12 cellular contexts compared by ENCODE assay signal in genomic region chr2:173239644-173240043, GRCh38.
DNase-seq lines count a peak whose midpoint lies in the region; ATAC-seq and TF ChIP-seq lines count a peak whose summit lies in the region.
"Had no signal": no experiment of that assay in that cellular context is flagged by ENCODE, and none has a peak within 500 bp of the region (broad histone marks: within the 10 kb centered on the region; RNA-seq: fewer than 3 reads in every experiment).

No MANE protein-coding gene starts in this region.

- no peak overlapping the region for H3K4me3 ChIP-seq in retinal pigment epithelial cell (ENCODE audit: low read length)
- no peak overlapping the region for H3K4me3 ChIP-seq in endodermal cell (ENCODE audit: low read length)
- H3K4me3 ChIP-seq in mesendoderm (ENCODE audit: low read length), result no peak overlapping the region

- DNase-seq in activated CD8-positive, alpha-beta memory T cell treated with anti-CD3 and anti-CD28 coated beads, Interleukin-2, amount 10 ng/mL, durations not matched to agents 7 days and 5 days, result peak; percentile 70
- DNase-seq in activated CD8-positive, alpha-beta memory T cell treated with anti-CD3 and anti-CD28 coated beads for 24 hours, result no peak
- DNase-seq in retinal pigment epithelial cell (ENCODE audit: low read depth) (peak; percentile 55), endodermal cell (no peak), T-helper 17 cell (no peak), mesendoderm (no peak)
- DNase-seq: ACHN, kidney, NCI-H345 had no signal

- no peak overlapping the region for H2BK5ac ChIP-seq in mesendoderm (ENCODE audit: low read length)

- H3K18ac ChIP-seq in mesendoderm (ENCODE audit: low read length), result no peak overlapping the region

- peak; percentile 98 for ATAC-seq in activated CD8-positive, alpha-beta memory T cell treated with anti-CD3 and anti-CD28 coated beads, Interleukin-2, amount 10 ng/mL, durations not matched to agents 7 days and 5 days
- ATAC-seq in GM21526 (IDR thresholded peaks at IDR 0.05; ENCODE audit: low FRiP score, unreplicated experiment), result peak; percentile 95
- peak; percentile 93 for ATAC-seq in HG03139 (IDR thresholded peaks at IDR 0.05; ENCODE audit: unreplicated experiment)
- no peak for ATAC-seq in T-helper 17 cell

- H3K27me3 Mint-ChIP-seq in activated CD8-positive, alpha-beta memory T cell treated with anti-CD3 and anti-CD28 coated beads, Interleukin-2, amount 10 ng/mL, durations not matched to agents 7 days and 5 days, result peaks cover 34% of the 10 kb centered on the region
- no peaks in the 10 kb centered on the region for H3K27me3 Mint-ChIP-seq in endodermal cell (ENCODE audit: insufficient read depth)
- H3K27me3 Mint-ChIP-seq in T-helper 17 cell, result peaks cover 8% of the 10 kb centered on the region

- H4K8ac ChIP-seq in mesendoderm (ENCODE audit: low read depth, low read length), result no peak overlapping the region

- no peak overlapping the region for H2BK120ac ChIP-seq in mesendoderm (ENCODE audit: low read depth, low read length)

- no peak overlapping the region for H3K23ac ChIP-seq in mesendoderm (ENCODE audit: low read length)

- TF ChIP-seq CTCF in retinal pigment epithelial cell (conservative IDR thresholded peaks at IDR 0.05; ENCODE audit: low read depth, low read length), result no peak
- no peak for TF ChIP-seq CTCF in endodermal cell (conservative IDR thresholded peaks at IDR 0.05)

- no peaks in the 10 kb centered on the region for H3K79me1 ChIP-seq in mesendoderm (ENCODE audit: low read length)

- no peak overlapping the region for H2AK5ac ChIP-seq in mesendoderm (ENCODE audit: low read length)

- H3K4me3 Mint-ChIP-seq in activated CD8-positive, alpha-beta memory T cell treated with anti-CD3 and anti-CD28 coated beads, Interleukin-2, amount 10 ng/mL, durations not matched to agents 7 days and 5 days, result no peak overlapping the region
- no peak overlapping the region for H3K4me3 Mint-ChIP-seq in endodermal cell
- no peak overlapping the region for H3K4me3 Mint-ChIP-seq in T-helper 17 cell

- H3K9ac ChIP-seq in endodermal cell (ENCODE audit: extremely low read depth, low read length, poor library complexity, severe bottlenecking), result no peak overlapping the region
- no peak overlapping the region for H3K9ac ChIP-seq in mesendoderm (ENCODE audit: low read length)
- H3K9ac ChIP-seq: parathyroid adenoma had no signal

- CTCF ChIA-PET in activated CD8-positive, alpha-beta memory T cell treated with anti-CD3 and anti-CD28 coated beads, Interleukin-2, amount 10 ng/mL, durations not matched to agents 7 days and 5 days (lab: Charles Lee), result interaction anchor here (0.7 to 2.3 kb wide), 4 partner anchors 27 to 212 kb away, joined by 3 to 7 read pairs (median 4); no protein-coding TSS in a partner anchor

- peaks cover 3% of the 10 kb centered on the region for H3K4me1 ChIP-seq in endodermal cell (ENCODE audit: control insufficient read depth, insufficient read depth, low read length)
- H3K4me1 ChIP-seq in mesendoderm (ENCODE audit: control insufficient read depth, low read depth, low read length), result no peaks in the 10 kb centered on the region
- H3K4me1 ChIP-seq: parathyroid adenoma had no signal

- no peaks in the 10 kb centered on the region for H3K27me3 ChIP-seq in endodermal cell (ENCODE audit: control insufficient read depth, insufficient read depth, low read length, poor library complexity, severe bottlenecking)
- no peaks in the 10 kb centered on the region for H3K27me3 ChIP-seq in mesendoderm (ENCODE audit: insufficient read depth, low read length, poor library complexity)

- H3K36me3 Mint-ChIP-seq in activated CD8-positive, alpha-beta memory T cell treated with anti-CD3 and anti-CD28 coated beads, Interleukin-2, amount 10 ng/mL, durations not matched to agents 7 days and 5 days, result peaks cover 9% of the 10 kb centered on the region
- peaks cover 30% of the 10 kb centered on the region for H3K36me3 Mint-ChIP-seq in endodermal cell (ENCODE audit: low read depth)
- peaks cover 3% of the 10 kb centered on the region for H3K36me3 Mint-ChIP-seq in T-helper 17 cell (ENCODE audit: low read depth)

- H3K4ac ChIP-seq in mesendoderm (ENCODE audit: low read depth, low read length), result no peak overlapping the region

- no peaks in the 10 kb centered on the region for H3K36me3 ChIP-seq in endodermal cell (ENCODE audit: control insufficient read depth, insufficient read depth, low read length)
- no peaks in the 10 kb centered on the region for H3K36me3 ChIP-seq in mesendoderm (ENCODE audit: control insufficient read depth, insufficient read depth, low read length)

- H3K27ac Mint-ChIP-seq in activated CD8-positive, alpha-beta memory T cell treated with anti-CD3 and anti-CD28 coated beads, Interleukin-2, amount 10 ng/mL, durations not matched to agents 7 days and 5 days, result no peak overlapping the region
- H3K27ac Mint-ChIP-seq in endodermal cell (no peak overlapping the region), T-helper 17 cell (no peak overlapping the region)

- no peaks in the 10 kb centered on the region for H3K79me2 ChIP-seq in mesendoderm (ENCODE audit: control insufficient read depth, insufficient read depth, low read length)
- H3K79me2 ChIP-seq: parathyroid adenoma had no signal

- H4K5ac ChIP-seq in mesendoderm (ENCODE audit: low read length), result no peak overlapping the region

- H3K9me3 ChIP-seq in endodermal cell (ENCODE audit: control insufficient read depth, low read length) (peaks cover 5% of the 10 kb centered on the region), T-helper 17 cell (ENCODE audit: control insufficient read depth, low read length, poor library complexity, severe bottlenecking) (no peaks in the 10 kb centered on the region)

- 79 to 86% methylated on average over 1 to 2 of the region's 2 CpGs for WGBS in endodermal cell (ENCODE audit: insufficient coverage in 1 of 2, insufficient read length in 1 of 2), 2 experiments
- no CpG with 5 or more reads among the region's 2 CpGs for WGBS in mesendoderm (ENCODE audit: extremely low coverage, insufficient coverage, low lambda C conversion rate)

- H3K4me1 Mint-ChIP-seq in activated CD8-positive, alpha-beta memory T cell treated with anti-CD3 and anti-CD28 coated beads, Interleukin-2, amount 10 ng/mL, durations not matched to agents 7 days and 5 days, result peaks cover 22% of the 10 kb centered on the region
- H3K4me1 Mint-ChIP-seq in endodermal cell, result peaks cover 5% of the 10 kb centered on the region
- H3K4me1 Mint-ChIP-seq in T-helper 17 cell, result no peaks in the 10 kb centered on the region

- H2BK15ac ChIP-seq in mesendoderm (replicated peaks; ENCODE audit: low read depth), result no peak overlapping the region

- no peak overlapping the region for H3K56ac ChIP-seq in mesendoderm (ENCODE audit: low read length)

- no peak overlapping the region for H3K4me2 ChIP-seq in mesendoderm (ENCODE audit: low read length)

- H3K27ac ChIP-seq in endodermal cell (ENCODE audit: low read depth, low read length) (no peak overlapping the region), mesendoderm (ENCODE audit: low read depth, low read length) (no peak overlapping the region)
- H3K27ac ChIP-seq: parathyroid adenoma had no signal

- no peaks in the 10 kb centered on the region for H3K9me3 Mint-ChIP-seq in activated CD8-positive, alpha-beta memory T cell treated with anti-CD3 and anti-CD28 coated beads, Interleukin-2, amount 10 ng/mL, durations not matched to agents 7 days and 5 days (ENCODE audit: low read depth)
- H3K9me3 Mint-ChIP-seq in endodermal cell, result peaks cover 3% of the 10 kb centered on the region

Comparison
In these comparisons a context has a peak if more than half of its experiments do, and no peak if none do; other contexts are left out.
1. DNase-seq: peak in activated CD8-positive, alpha-beta memory T cell treated with anti-CD3 and anti-CD28 coated beads, Interleukin-2, amount 10 ng/mL, durations not matched to agents 7 days and 5 days (single experiment) and retinal pigment epithelial cell (single experiment); none in activated CD8-positive, alpha-beta memory T cell treated with anti-CD3 and anti-CD28 coated beads for 24 hours (single experiment), endodermal cell (single experiment), T-helper 17 cell (0 of 3) and mesendoderm (single experiment).